ENCODE assay signal across 21 cellular contexts in the genomic region with DNA sequence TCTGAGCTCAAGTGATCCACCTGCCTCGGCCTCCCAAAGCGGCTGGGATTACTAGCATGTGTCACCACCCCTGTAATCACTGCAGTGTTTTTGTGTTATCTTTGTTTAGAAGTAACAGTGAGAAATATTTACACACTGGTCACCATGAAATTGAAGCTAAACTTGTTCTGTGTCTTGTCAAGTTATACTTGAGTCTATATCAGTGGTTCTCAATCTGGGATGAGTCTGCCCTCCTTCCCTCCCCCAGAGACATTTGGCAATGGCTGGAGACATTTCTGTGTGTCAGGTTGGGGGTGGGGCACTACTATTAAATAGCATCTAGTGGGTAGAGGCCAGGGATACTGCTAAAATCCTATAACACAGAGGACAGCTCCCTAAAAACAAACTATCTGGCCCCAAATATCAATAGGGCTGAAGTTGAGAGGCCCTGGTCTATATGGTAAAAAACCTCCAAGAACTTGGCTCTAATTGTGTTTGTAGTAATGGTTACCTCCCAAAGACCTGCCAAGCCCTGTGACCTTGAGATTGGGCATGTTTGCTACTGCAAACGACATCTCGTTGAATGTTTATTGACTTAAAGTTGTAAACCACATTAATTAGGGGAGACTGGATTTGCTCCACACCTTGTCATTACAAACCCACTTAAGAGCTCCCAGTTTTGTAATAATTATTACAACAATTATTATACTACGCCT. TPM values are rescaled to one million over a fixed set of nuclear protein-coding genes. Genes with fewer than 3 reads are reported as not detected.
"Had no signal": no experiment of that assay in that cellular context is flagged by ENCODE, and none has a peak within 500 bp of the region (broad histone marks: within the 10 kb centered on the region; RNA-seq: fewer than 3 reads in every experiment).

No MANE protein-coding gene starts in this region.

- H3K4me3 ChIP-seq: testis had no signal

- H3K4me1 Mint-ChIP-seq: nephron had no signal

- DNase-seq: activated CD4-positive, alpha-beta T cell treated with anti-CD3 and anti-CD28 coated beads for 36 hours; activated CD8-positive, alpha-beta memory T cell treated with anti-CD3 and anti-CD28 coated beads for 24 hours; activated naive CD4-positive, alpha-beta T cell treated with anti-CD3 and anti-CD28 coated beads, Interleukin-2, amount 10 ng/mL, durations not matched to agents 7 days and 5 days; amygdala; brain microvascular endothelial cell; dermis blood vessel endothelial cell; endodermal cell; foreskin keratinocyte; head of caudate nucleus; stimulated activated CD4-positive, alpha-beta T cell treated with anti-CD3 and anti-CD28 coated beads, Interleukin-4, amount 100 ng/mL, for 1 hour; stimulated activated CD8-positive, alpha-beta memory T cell treated with anti-CD3 and anti-CD28 coated beads, Interleukin-4, amount 100 ng/mL, for 48 hours; T-helper 9 cell; testis had no signal

- H3K27me3 Mint-ChIP-seq: activated CD4-positive, alpha-beta T cell treated with anti-CD3 and anti-CD28 coated beads for 36 hours; activated naive CD4-positive, alpha-beta T cell treated with anti-CD3 and anti-CD28 coated beads, Interleukin-2, amount 10 ng/mL, durations not matched to agents 7 days and 5 days; memory B cell; stimulated activated naive CD8-positive, alpha-beta T cell treated with anti-CD3 and anti-CD28 coated beads, Interleukin-15, Interleukin-2, amounts not matched to agents 100 ng/mL and 50 ng/mL, for 24 hours had no signal

- H3K4me3 Mint-ChIP-seq: activated CD4-positive, alpha-beta T cell treated with anti-CD3 and anti-CD28 coated beads for 36 hours; activated naive CD4-positive, alpha-beta T cell treated with anti-CD3 and anti-CD28 coated beads, Interleukin-2, amount 10 ng/mL, durations not matched to agents 7 days and 5 days; endodermal cell; memory B cell; nephron; stimulated activated naive CD8-positive, alpha-beta T cell treated with anti-CD3 and anti-CD28 coated beads, Interleukin-15, Interleukin-2, amounts not matched to agents 100 ng/mL and 50 ng/mL, for 24 hours had no signal

- H3K27ac Mint-ChIP-seq: activated CD4-positive, alpha-beta T cell treated with anti-CD3 and anti-CD28 coated beads for 36 hours; activated T-helper 2 cell treated with anti-CD3 and anti-CD28 coated beads, Interferon-gamma antibody, Interleukin-2, Interleukin-4, amounts not matched to agents 10 μg/mL and 5 μg/mL and 100 μg/mL, durations not matched to agents 14 hours and 24 hours and 36 hours; endodermal cell; memory B cell; stimulated activated naive CD8-positive, alpha-beta T cell treated with anti-CD3 and anti-CD28 coated beads, Interleukin-15, Interleukin-2, amounts not matched to agents 100 ng/mL and 50 ng/mL, for 24 hours had no signal

- H3K9me3 Mint-ChIP-seq: activated naive CD4-positive, alpha-beta T cell treated with anti-CD3 and anti-CD28 coated beads, Interleukin-2, amount 10 ng/mL, durations not matched to agents 7 days and 5 days; activated T-helper 2 cell treated with anti-CD3 and anti-CD28 coated beads, Interferon-gamma antibody, Interleukin-2, Interleukin-4, amounts not matched to agents 10 μg/mL and 5 μg/mL and 100 μg/mL, durations not matched to agents 14 hours and 24 hours and 36 hours; endodermal cell; memory B cell; nephron; stimulated activated naive CD8-positive, alpha-beta T cell treated with anti-CD3 and anti-CD28 coated beads, Interleukin-15, Interleukin-2, amounts not matched to agents 100 ng/mL and 50 ng/mL, for 24 hours had no signal

RNA-seq across cellular contexts. Expression of gene KLK14, which starts 18.6 kb away (rescaled TPM):
- total RNA-seq: cerebellum, dermis blood vessel endothelial cell, foreskin keratinocyte, left lobe of liver, omental fat pad, ureter had no signal

RNA-seq across cellular contexts. Expression of gene SIGLEC9, which starts 23.4 kb away (rescaled TPM):
- total RNA-seq: dermis blood vessel endothelial cell, endodermal cell, foreskin keratinocyte had no signal

RNA-seq across cellular contexts. Expression of gene KLK13, which starts 36.4 kb away (rescaled TPM):
- total RNA-seq: activated CD4-positive, alpha-beta T cell treated with anti-CD3 and anti-CD28 coated beads for 36 hours; activated T-helper 2 cell treated with anti-CD3 and anti-CD28 coated beads, Interferon-gamma antibody, Interleukin-2, Interleukin-4, amounts not matched to agents 10 μg/mL and 5 μg/mL and 100 μg/mL, durations not matched to agents 14 hours and 24 hours and 36 hours; cerebellum; dermis blood vessel endothelial cell; left lobe of liver; omental fat pad; ureter had no signal

RNA-seq across cellular contexts. Expression of gene SIGLEC7, which starts 40.8 kb away (rescaled TPM):
- total RNA-seq: activated CD4-positive, alpha-beta T cell treated with anti-CD3 and anti-CD28 coated beads for 36 hours; activated T-helper 2 cell treated with anti-CD3 and anti-CD28 coated beads, Interferon-gamma antibody, Interleukin-2, Interleukin-4, amounts not matched to agents 10 μg/mL and 5 μg/mL and 100 μg/mL, durations not matched to agents 14 hours and 24 hours and 36 hours; dermis blood vessel endothelial cell; endodermal cell; foreskin keratinocyte had no signal
